ENCODE assay signal across 21 cellular contexts in genomic region chr14:89171168-89171567, GRCh38.
DNase-seq lines count a peak whose midpoint lies in the region; ATAC-seq, FAIRE-seq and TF ChIP-seq lines count a peak whose summit lies in the region.
"Had no signal": no experiment of that assay in that cellular context is flagged by ENCODE, and none has a peak within 500 bp of the region (broad histone marks: within the 10 kb centered on the region; RNA-seq: fewer than 3 reads in every experiment).

No MANE protein-coding gene starts in this region.

- intact Hi-C loops in IMR-90 (cut with micrococcal nuclease): no loop called here

- H3K9me1 ChIP-seq in IMR-90 (ENCODE audit: insufficient read depth, low read length): no peaks in the 10 kb centered on the region

- POLR2A ChIA-PET in IMR-90 (lab: Charles Lee; ENCODE audit: unreplicated experiment): no interaction called here

- H4K91ac ChIP-seq in IMR-90 (ENCODE audit: insufficient read depth, low read depth, low read length): no peak overlapping the region

- peak; percentile 21 for FAIRE-seq in A204.1 (lab: Jason Lieb, UNC)
- FAIRE-seq: H54 had no signal

- no peak overlapping the region for H3K9ac ChIP-seq in IMR-90 (ENCODE audit: low read depth, low read length)

- peaks cover 13% of the 10 kb centered on the region for H3K36me3 ChIP-seq in IMR-90 (ENCODE audit: control insufficient read depth, insufficient read depth, low read length)

- BruUV-seq in IMR-90 (replicated peaks; lab: Mats Ljungman, UMichigan): no TSS peak

- no peak overlapping the region for H3K4me3 ChIP-seq in IMR-90 (ENCODE audit: insufficient read depth, low read depth, low read length)
- H3K4me3 ChIP-seq in epithelial cell of esophagus (ENCODE audit: low read length): no peak overlapping the region
- H3K4me3 ChIP-seq in coronary artery: no peak overlapping the region

- H2BK5ac ChIP-seq in IMR-90 (ENCODE audit: low read depth, low read length, poor library complexity, severe bottlenecking): no peak overlapping the region

- no peak overlapping the region for H3K56ac ChIP-seq in IMR-90 (ENCODE audit: extremely low read depth, insufficient read depth, low read length)

- in situ Hi-C loops in IMR-90 (cut with MboI; ENCODE audit: low sequenced_read_pairs): no loop called here

- no peak overlapping the region for H2BK15ac ChIP-seq in IMR-90 (ENCODE audit: low read depth, low read length)

- no peak overlapping the region for H2AFZ ChIP-seq in IMR-90 (replicated peaks; ENCODE audit: low read length, poor library complexity)

- no peak overlapping the region for H2AK5ac ChIP-seq in IMR-90 (ENCODE audit: low read depth, low read length)

- WGBS in IMR-90 (ENCODE audit: extremely low coverage in 2 of 2, insufficient read length in 1 of 2), 2 experiments: no CpG with 5 or more reads among the region's 2 CpGs

- no peak overlapping the region for H3K4ac ChIP-seq in IMR-90 (ENCODE audit: low read depth, low read length)

- no peak overlapping the region for H2BK20ac ChIP-seq in IMR-90 (ENCODE audit: low read depth, low read length)

- H3K79me1 ChIP-seq in IMR-90 (ENCODE audit: low read depth in 1 of 2, low read length in 2 of 2): peaks cover 3 to 11% of the 10 kb centered on the region in 2 experiments; a peak in 2 of 4 replicates

- peak; percentile 54 for ATAC-seq in IMR-90 (ENCODE audit: low read depth)
- ATAC-seq in effector memory CD8-positive, alpha-beta T cell (replicated peaks): no peak
- no peak for ATAC-seq in GM18517 (IDR thresholded peaks at IDR 0.05; ENCODE audit: unreplicated experiment)
- ATAC-seq: Panc1 had no signal

- H3K4me2 ChIP-seq in IMR-90 (ENCODE audit: low read depth, low read length): no peak overlapping the region

- H3K9me3 ChIP-seq in IMR-90 (ENCODE audit: control insufficient read depth, insufficient read depth, low read length): peaks cover 2% of the 10 kb centered on the region

- H3K4me1 Mint-ChIP-seq in effector memory CD8-positive, alpha-beta T cell (ENCODE audit: low read depth in 2 of 2): peaks cover 0 to 6% of the 10 kb centered on the region in 2 donors

- no peak overlapping the region for H2AK9ac ChIP-seq in IMR-90 (replicated peaks; ENCODE audit: low read depth, low read length, poor library complexity)

- no peak overlapping the region for H4K8ac ChIP-seq in IMR-90 (ENCODE audit: low read depth in 2 of 2, low read length in 2 of 2)

- TF ChIP-seq RAD21 in IMR-90 (IDR thresholded peaks at IDR 0.05; ENCODE audit: low read length): no peak

- H3K27me3 ChIP-seq in IMR-90 (ENCODE audit: control insufficient read depth, insufficient read depth, low read length): no peaks in the 10 kb centered on the region

- H4K5ac ChIP-seq in IMR-90 (ENCODE audit: low read depth, low read length): no peak overlapping the region

- no peaks in the 10 kb centered on the region for H3K36me3 Mint-ChIP-seq in effector memory CD8-positive, alpha-beta T cell (ENCODE audit: insufficient read depth)

- H3K27me3 Mint-ChIP-seq in effector memory CD8-positive, alpha-beta T cell: no peaks in the 10 kb centered on the region
- H3K27me3 Mint-ChIP-seq: B cell; CD4-positive, alpha-beta memory T cell had no signal

- no peak overlapping the region for H3K4me3 Mint-ChIP-seq in effector memory CD8-positive, alpha-beta T cell
- H3K4me3 Mint-ChIP-seq: B cell; CD4-positive, alpha-beta memory T cell had no signal

- H3K27ac ChIP-seq in IMR-90 (ENCODE audit: insufficient read depth, low read length): no peak overlapping the region
- no peak overlapping the region for H3K27ac ChIP-seq in coronary artery

- no peaks in the 10 kb centered on the region for H4K20me1 ChIP-seq in IMR-90 (ENCODE audit: insufficient read depth, low read length)

- DNase-seq in IMR-90 (peak; percentile 41), epithelial cell of esophagus (ENCODE audit: low read depth) (peak; percentile 6), iris pigment epithelial cell (ENCODE audit: low read depth) (peak; percentile 61), coronary artery (ENCODE audit: low spot score) (no peak)
- no peak for DNase-seq in activated naive CD4-positive, alpha-beta T cell (lab: John Stamatoyannopoulos, UW)
- no peak for DNase-seq in effector memory CD8-positive, alpha-beta T cell
- DNase-seq: ACHN; CD4-positive, alpha-beta memory T cell; DMS79; GDM1; NCI-H1417; NCI-H2029; NCI-H2171 treated with DMSO at 0.1 percent for 48 hours; NCI-H510A; NCI-H82; SIG-M5 had no signal

- TF ChIP-seq CTCF in IMR-90 (conservative IDR thresholded peaks at IDR 0.05; ENCODE audit: low read depth, low read length) (no peak), epithelial cell of esophagus (IDR thresholded peaks at IDR 0.05; ENCODE audit: insufficient read depth, low read depth, low read length, missing control alignments) (no peak), coronary artery (IDR thresholded peaks at IDR 0.05) (no peak)

- no peak overlapping the region for H3K18ac ChIP-seq in IMR-90 (ENCODE audit: low read depth, low read length)

- TF ChIP-seq POLR2A in IMR-90 (IDR thresholded peaks at IDR 0.05; ENCODE audit: low read depth, low read length): no peak

- H3K9me3 Mint-ChIP-seq in effector memory CD8-positive, alpha-beta T cell: no peaks in the 10 kb centered on the region

- H3K27ac Mint-ChIP-seq in effector memory CD8-positive, alpha-beta T cell: no peak overlapping the region
- H3K27ac Mint-ChIP-seq: B cell; CD4-positive, alpha-beta memory T cell had no signal

- no peak overlapping the region for H3K23ac ChIP-seq in IMR-90 (ENCODE audit: low read depth, low read length)

- dilution Hi-C loops in IMR-90 (cut with HindIII; ENCODE audit: low sequenced_read_pairs, unreplicated experiment): no loop called here

- no peak overlapping the region for H2BK120ac ChIP-seq in IMR-90 (ENCODE audit: low read depth, low read length)

- H3K14ac ChIP-seq in IMR-90 (replicated peaks; ENCODE audit: low read depth, low read length): no peak overlapping the region

- CTCF ChIA-PET in IMR-90 (lab: Yijun Ruan, JAX): no interaction called here

- no peaks in the 10 kb centered on the region for H3K4me1 ChIP-seq in IMR-90 (ENCODE audit: control insufficient read depth, insufficient read depth, low read length)

TF ChIP-seq in IMR-90, 13 proteins besides CTCF, POLR2A, EP300 and RAD21:
- TF ChIP-seq RCOR1 (IDR thresholded peaks at IDR 0.05; ENCODE audit: insufficient replicate concordance, low read length): no peak
- TF ChIP-seq RFX5 (IDR thresholded peaks at IDR 0.05; ENCODE audit: low read depth, low read length): no peak
- TF ChIP-seq MXI1 (IDR thresholded peaks at IDR 0.05; ENCODE audit: borderline replicate concordance, low read depth, low read length): no peak
- TF ChIP-seq, protein P1, sequence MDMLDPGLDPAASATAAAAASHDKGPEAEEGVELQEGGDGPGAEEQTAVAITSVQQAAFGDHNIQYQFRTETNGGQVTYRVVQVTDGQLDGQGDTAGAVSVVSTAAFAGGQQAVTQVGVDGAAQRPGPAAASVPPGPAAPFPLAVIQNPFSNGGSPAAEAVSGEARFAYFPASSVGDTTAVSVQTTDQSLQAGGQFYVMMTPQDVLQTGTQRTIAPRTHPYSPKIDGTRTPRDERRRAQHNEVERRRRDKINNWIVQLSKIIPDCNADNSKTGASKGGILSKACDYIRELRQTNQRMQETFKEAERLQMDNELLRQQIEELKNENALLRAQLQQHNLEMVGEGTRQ (IDR thresholded peaks at IDR 0.05; ENCODE audit: low read depth, low read length): no peak
- peak; percentile 76 for TF ChIP-seq CEBPB (IDR thresholded peaks at IDR 0.05; ENCODE audit: low read depth, low read length)
- no peak for TF ChIP-seq SMC3 (IDR thresholded peaks at IDR 0.05; ENCODE audit: low read depth, low read length)
- TF ChIP-seq FOS (IDR thresholded peaks at IDR 0.05; ENCODE audit: low read depth, low read length): no peak

Comparison
In these comparisons a context has a peak if more than half of its experiments do, and no peak if none do; other contexts are left out.
1. DNase-seq: peak in IMR-90 (single experiment), epithelial cell of esophagus (single experiment) and iris pigment epithelial cell (single experiment); none in coronary artery (single experiment), activated naive CD4-positive, alpha-beta T cell (0 of 4) and effector memory CD8-positive, alpha-beta T cell (0 of 3).